ENCODE assay signal across 1 cellular context in the genomic region with DNA sequence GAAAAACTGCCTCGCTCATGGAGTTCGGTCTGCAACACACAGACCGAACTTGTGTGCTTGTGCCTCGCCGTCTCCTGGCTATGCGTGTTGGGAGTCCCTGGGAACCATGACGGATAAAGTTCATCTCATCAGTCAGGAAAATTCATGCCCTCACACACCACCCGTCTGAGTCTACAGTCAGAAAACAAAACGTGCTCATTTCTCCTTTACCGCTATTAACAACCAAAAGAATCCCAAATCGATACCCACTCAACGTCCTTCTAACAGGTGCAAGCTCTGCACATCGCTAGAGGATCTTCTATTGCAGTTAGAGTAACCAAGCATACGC.
TF ChIP-seq lines count a peak whose summit lies in the region.

No MANE protein-coding gene starts in this region.

TF ChIP-seq in GM12878, 131 proteins besides CTCF, POLR2A, EP300 and RAD21 (continued from another document):
- TF ChIP-seq TCF3 (IDR thresholded peaks at IDR 0.05; ENCODE audit: borderline replicate concordance, insufficient read depth, low read depth, low read length), result no peak
- TF ChIP-seq, protein P1, sequence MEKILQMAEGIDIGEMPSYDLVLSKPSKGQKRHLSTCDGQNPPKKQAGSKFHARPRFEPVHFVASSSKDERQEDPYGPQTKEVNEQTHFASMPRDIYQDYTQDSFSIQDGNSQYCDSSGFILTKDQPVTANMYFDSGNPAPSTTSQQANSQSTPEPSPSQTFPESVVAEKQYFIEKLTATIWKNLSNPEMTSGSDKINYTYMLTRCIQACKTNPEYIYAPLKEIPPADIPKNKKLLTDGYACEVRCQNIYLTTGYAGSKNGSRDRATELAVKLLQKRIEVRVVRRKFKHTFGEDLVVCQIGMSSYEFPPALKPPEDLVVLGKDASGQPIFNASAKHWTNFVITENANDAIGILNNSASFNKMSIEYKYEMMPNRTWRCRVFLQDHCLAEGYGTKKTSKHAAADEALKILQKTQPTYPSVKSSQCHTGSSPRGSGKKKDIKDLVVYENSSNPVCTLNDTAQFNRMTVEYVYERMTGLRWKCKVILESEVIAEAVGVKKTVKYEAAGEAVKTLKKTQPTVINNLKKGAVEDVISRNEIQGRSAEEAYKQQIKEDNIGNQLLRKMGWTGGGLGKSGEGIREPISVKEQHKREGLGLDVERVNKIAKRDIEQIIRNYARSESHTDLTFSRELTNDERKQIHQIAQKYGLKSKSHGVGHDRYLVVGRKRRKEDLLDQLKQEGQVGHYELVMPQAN (conservative IDR thresholded peaks at IDR 0.05), result no peak
- TF ChIP-seq BACH1 (IDR thresholded peaks at IDR 0.05; ENCODE audit: borderline replicate concordance), result no peak
- TF ChIP-seq NFIC (IDR thresholded peaks at IDR 0.05; ENCODE audit: low read depth, low read length), result no peak
- TF ChIP-seq MXI1 (IDR thresholded peaks at IDR 0.05; ENCODE audit: low read depth, low read length), result no peak
- TF ChIP-seq, protein P2, sequence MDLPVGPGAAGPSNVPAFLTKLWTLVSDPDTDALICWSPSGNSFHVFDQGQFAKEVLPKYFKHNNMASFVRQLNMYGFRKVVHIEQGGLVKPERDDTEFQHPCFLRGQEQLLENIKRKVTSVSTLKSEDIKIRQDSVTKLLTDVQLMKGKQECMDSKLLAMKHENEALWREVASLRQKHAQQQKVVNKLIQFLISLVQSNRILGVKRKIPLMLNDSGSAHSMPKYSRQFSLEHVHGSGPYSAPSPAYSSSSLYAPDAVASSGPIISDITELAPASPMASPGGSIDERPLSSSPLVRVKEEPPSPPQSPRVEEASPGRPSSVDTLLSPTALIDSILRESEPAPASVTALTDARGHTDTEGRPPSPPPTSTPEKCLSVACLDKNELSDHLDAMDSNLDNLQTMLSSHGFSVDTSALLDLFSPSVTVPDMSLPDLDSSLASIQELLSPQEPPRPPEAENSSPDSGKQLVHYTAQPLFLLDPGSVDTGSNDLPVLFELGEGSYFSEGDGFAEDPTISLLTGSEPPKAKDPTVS (IDR thresholded peaks at IDR 0.05; ENCODE audit: low read depth, low read length), result no peak
